In the genomic region with DNA sequence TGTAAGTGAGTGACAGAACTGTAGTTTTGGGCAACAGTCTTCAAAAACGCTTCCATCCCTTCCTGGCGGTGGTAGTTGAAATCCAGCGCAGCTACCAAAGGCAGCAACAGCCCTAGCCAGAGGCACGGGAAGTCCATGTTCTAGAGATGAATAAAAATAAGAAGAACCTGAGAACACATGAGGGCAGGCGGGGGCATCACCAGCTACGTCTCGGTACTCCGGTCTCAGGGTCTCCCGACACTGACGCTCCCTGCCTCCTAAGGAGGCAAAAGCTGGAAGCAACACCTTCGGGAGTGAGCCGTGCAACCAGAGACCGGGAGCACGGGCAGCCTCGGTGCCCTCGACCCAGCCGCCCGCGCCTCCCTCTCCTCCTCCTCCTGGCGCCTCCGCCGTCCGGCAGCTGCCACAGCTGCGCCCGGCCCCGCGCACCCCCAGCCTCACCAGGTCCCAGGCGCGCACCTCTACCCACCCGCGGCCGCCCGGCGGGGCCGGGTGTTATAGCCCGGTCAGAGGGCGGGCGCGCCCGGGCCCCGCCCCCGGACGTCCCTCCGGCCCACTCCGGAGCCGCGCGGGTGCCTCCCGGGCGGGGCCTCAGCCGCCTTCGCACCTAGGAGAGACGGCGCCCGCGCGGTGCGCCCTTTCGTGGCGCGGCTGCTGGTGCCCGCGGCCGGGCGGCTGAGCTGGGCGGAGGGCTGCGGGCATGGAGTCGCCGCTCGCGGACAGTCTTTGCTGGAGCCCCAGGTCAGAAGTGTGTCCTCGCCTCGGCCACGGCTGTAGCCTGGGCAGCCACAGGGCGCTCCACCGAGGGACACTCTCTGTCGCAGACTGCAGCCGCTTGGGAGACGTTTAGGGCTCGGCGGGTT, we compare ENCODE assay signal across 8 cellular contexts. TPM values are rescaled to one million over a fixed set of nuclear protein-coding genes. Genes with fewer than 3 reads are reported as not detected.
DNase-seq lines count a peak whose midpoint lies in the region; ATAC-seq and TF ChIP-seq lines count a peak whose summit lies in the region.

A gene (minus strand): TSS at position 471 of the 863 bp plus-strand sequence. CDS start 334 bp downstream, at position 137.

- intact Hi-C loops in mucosa of descending colon (cut with DNase I, micrococcal nuclease) = no loop called here

- no peaks in the 10 kb centered on the region for H3K9me3 ChIP-seq in mucosa of descending colon

- ATAC-seq in HG03039 (IDR thresholded peaks at IDR 0.05; ENCODE audit: unreplicated experiment) (peak; percentile 96), mucosa of descending colon (peak; percentile 99)

- H3K36me3 ChIP-seq in mucosa of descending colon (ENCODE audit: low read depth) = no peaks in the 10 kb centered on the region

- peaks cover 11% of the 10 kb centered on the region for H3K4me1 ChIP-seq in mucosa of descending colon (ENCODE audit: low read depth)

- no peak for TF ChIP-seq CTCF in epithelial cell of esophagus (IDR thresholded peaks at IDR 0.05; ENCODE audit: insufficient read depth, low read depth, low read length, missing control alignments)
- no peak for TF ChIP-seq CTCF in mucosa of descending colon (IDR thresholded peaks at IDR 0.05)

- peak; percentile 78 for DNase-seq in NCI-H82 (lab: John Stamatoyannopoulos, UW)
- DNase-seq in NCI-H82 treated with DMSO at 0.1 percent for 48 hours (lab: John Stamatoyannopoulos, UW; ENCODE audit: unreplicated experiment) = no peak
- DNase-seq in NCI-H774 (lab: John Stamatoyannopoulos, UW) = peak; percentile 67
- peak; percentile 84 for DNase-seq in activated CD8-positive, alpha-beta memory T cell treated with anti-CD3 and anti-CD28 coated beads, Interleukin-2, amount 50 U/mL, for 48 hours
- peak; percentile 76 for DNase-seq in epithelial cell of esophagus (ENCODE audit: low read depth)
- DNase-seq in mucosa of descending colon = peak; percentile 85 to 88 (median 87)
- peak; percentile 21 to 37 for DNase-seq in stimulated activated CD8-positive, alpha-beta memory T cell treated with anti-CD3 and anti-CD28 coated beads, Interleukin-2, amount 100 ng/mL, for 1 hour (ENCODE audit: low read depth in 2 of 2)

- H3K4me3 ChIP-seq in epithelial cell of esophagus (ENCODE audit: low read length) = peak within 1 kb of the TSS; percentile 54
- H3K4me3 ChIP-seq in mucosa of descending colon = peak within 1 kb of the TSS; percentile 58

RNA-seq across cellular contexts. Expression of the gene that starts here (rescaled TPM):
- total RNA-seq in mucosa of descending colon = 100 to 1,000 TPM in 2 of 3 donors, 10 to 100 TPM in 1; 40.1 to 130 (median 111) TPM
